8 cellular contexts compared by ENCODE assay signal in genomic region chr16:9053006-9053601, GRCh38. TPM values are rescaled to one million over a fixed set of nuclear protein-coding genes. Genes with fewer than 3 reads are reported as not detected.
A peak's percentile ranks its signal among the peaks of the same experiment; 100 is the strongest.
DNase-seq lines count a peak whose midpoint lies in the region; ATAC-seq and TF ChIP-seq lines count a peak whose summit lies in the region.

No MANE protein-coding gene starts in this region.

- H3K9me3 Mint-ChIP-seq in endothelial cell (ENCODE audit: unreplicated experiment), result no peaks in the 10 kb centered on the region
- H3K9me3 Mint-ChIP-seq in naive thymus-derived CD8-positive, alpha-beta T cell, result no peaks in the 10 kb centered on the region

- peaks cover 2% of the 10 kb centered on the region for H3K27me3 Mint-ChIP-seq in endothelial cell (ENCODE audit: unreplicated experiment)
- H3K27me3 Mint-ChIP-seq in naive thymus-derived CD8-positive, alpha-beta T cell, result peaks cover 2 to 19% (median 5%) of the 10 kb centered on the region in 5 donors

- peak overlapping the region; percentile 80 for H3K4me3 Mint-ChIP-seq in endothelial cell (ENCODE audit: unreplicated experiment)
- no peak overlapping the region for H3K4me3 Mint-ChIP-seq in naive thymus-derived CD8-positive, alpha-beta T cell

- peaks cover 6% of the 10 kb centered on the region for H3K4me1 Mint-ChIP-seq in endothelial cell (ENCODE audit: unreplicated experiment)
- peaks cover 0 to 2% (median under 1%) of the 10 kb centered on the region in 4 donors for H3K4me1 Mint-ChIP-seq in naive thymus-derived CD8-positive, alpha-beta T cell

- peak; percentile 46 for DNase-seq in stimulated activated CD4-positive, alpha-beta T cell treated with anti-CD3 and anti-CD28 coated beads, Interleukin-15, amount 100 ng/mL, for 24 hours
- no peak for DNase-seq in stimulated activated CD4-positive, alpha-beta T cell treated with anti-CD3 and anti-CD28 coated beads, Interleukin-12 subunit alpha, Interleukin-12 subunit beta, amount 100 ng/mL, for 4 hours
- DNase-seq in NCI-H774 (lab: John Stamatoyannopoulos, UW) (peak; percentile 77), endothelial cell (ENCODE audit: low spot score) (peak; percentile 76), mucosa of gallbladder (ENCODE audit: low spot score) (peak; percentile 30), ureter (ENCODE audit: low spot score) (no peak)
- no peak for DNase-seq in naive thymus-derived CD8-positive, alpha-beta T cell

- TF ChIP-seq CTCF in endothelial cell (IDR thresholded peaks at IDR 0.05; ENCODE audit: unreplicated experiment), result no peak

- no peak for ATAC-seq in GM18861 (IDR thresholded peaks at IDR 0.05; ENCODE audit: unreplicated experiment)
- ATAC-seq in naive thymus-derived CD8-positive, alpha-beta T cell, result no peak

- POLR2A ChIA-PET in naive thymus-derived CD8-positive, alpha-beta T cell (lab: Charles Lee), result interaction anchor here (0.7 kb wide), 1 partner anchor 37 kb away, joined by 9 read pairs; no protein-coding TSS in a partner anchor

- no peaks in the 10 kb centered on the region for H3K36me3 Mint-ChIP-seq in endothelial cell (ENCODE audit: low read depth, unreplicated experiment)
- H3K36me3 Mint-ChIP-seq in naive thymus-derived CD8-positive, alpha-beta T cell, result no peaks in the 10 kb centered on the region

- H3K27ac Mint-ChIP-seq in endothelial cell (ENCODE audit: unreplicated experiment), result no peak overlapping the region
- H3K27ac Mint-ChIP-seq in naive thymus-derived CD8-positive, alpha-beta T cell, result no peak overlapping the region

RNA-seq across cellular contexts. Expression of gene HAPSTR1, which starts 38.3 kb away (rescaled TPM):
- total RNA-seq in endothelial cell (ENCODE audit: unreplicated experiment) (86.0 TPM), mucosa of gallbladder (55.2 TPM), ureter (81.1 TPM)
- 100 to 1,000 TPM in 1 of 2 experiments, 10 to 100 TPM in 1; 94.1 to 102 TPM for total RNA-seq in naive thymus-derived CD8-positive, alpha-beta T cell
- polyA plus RNA-seq in naive thymus-derived CD8-positive, alpha-beta T cell, result 10 to 100 TPM in 2 of 3 donors, 1 to 10 TPM in 1; 9.9 to 16.5 (median 10.6) TPM

Comparison
In these comparisons a context has a peak if more than half of its experiments do, and no peak if none do; other contexts are left out.
1. DNase-seq: peak in stimulated activated CD4-positive, alpha-beta T cell treated with anti-CD3 and anti-CD28 coated beads, Interleukin-15, amount 100 ng/mL, for 24 hours (single experiment), NCI-H774 (single experiment), endothelial cell (single experiment) and mucosa of gallbladder (single experiment); none in stimulated activated CD4-positive, alpha-beta T cell treated with anti-CD3 and anti-CD28 coated beads, Interleukin-12 subunit alpha, Interleukin-12 subunit beta, amount 100 ng/mL, for 4 hours (single experiment), ureter (single experiment) and naive thymus-derived CD8-positive, alpha-beta T cell (0 of 10).